Comparison of ENCODE assay signal across 2 cellular contexts in genomic region chr19:50658438-50659317, GRCh38.
TF ChIP-seq lines count a peak whose summit lies in the region.

No MANE protein-coding gene starts in this region.

TF ChIP-seq in HEK293T, 16 proteins besides CTCF, POLR2A, EP300 and RAD21 (continued from another document):
- no peak for TF ChIP-seq PKNOX1 (IDR thresholded peaks at IDR 0.05)
TF ChIP-seq in HEK293T: peak in this region for 1.

TF ChIP-seq in GM12878, 131 proteins besides CTCF, POLR2A, EP300 and RAD21 (continued from another document):
- TF ChIP-seq BCL11A (IDR thresholded peaks at IDR 0.05; ENCODE audit: low read depth, low read length) (no peak), CHD4 (IDR thresholded peaks at IDR 0.05) (no peak), SMARCA5 (IDR thresholded peaks at IDR 0.05) (no peak), E2F4 (IDR thresholded peaks at IDR 0.05; ENCODE audit: low read depth, low read length) (no peak), FOXM1 (IDR thresholded peaks at IDR 0.05; ENCODE audit: low read depth, low read length) (no peak), POLR2AphosphoS5 (IDR thresholded peaks at IDR 0.05; ENCODE audit: low read length) (no peak), PBX3 (IDR thresholded peaks at IDR 0.05; ENCODE audit: insufficient replicate concordance, low read depth, low read length) (no peak), EED (IDR thresholded peaks at IDR 0.05; ENCODE audit: low read depth) (no peak), SUZ12 (IDR thresholded peaks at IDR 0.05; ENCODE audit: unreplicated experiment) (no peak), PRDM15 (CRISPR knock-in tag; IDR thresholded peaks at IDR 0.05) (no peak), ZBTB40 (IDR thresholded peaks at IDR 0.05; ENCODE audit: borderline replicate concordance) (no peak), ZNF384 (IDR thresholded peaks at IDR 0.05; ENCODE audit: borderline replicate concordance, low read depth, low read length) (no peak), ATF7 (IDR thresholded peaks at IDR 0.05; ENCODE audit: low read depth) (no peak), MTA2 (IDR thresholded peaks at IDR 0.05; ENCODE audit: low read depth) (no peak), STAT1 (conservative IDR thresholded peaks at IDR 0.05) (no peak)
